26 cellular contexts compared by ENCODE assay signal in the genomic region with DNA sequence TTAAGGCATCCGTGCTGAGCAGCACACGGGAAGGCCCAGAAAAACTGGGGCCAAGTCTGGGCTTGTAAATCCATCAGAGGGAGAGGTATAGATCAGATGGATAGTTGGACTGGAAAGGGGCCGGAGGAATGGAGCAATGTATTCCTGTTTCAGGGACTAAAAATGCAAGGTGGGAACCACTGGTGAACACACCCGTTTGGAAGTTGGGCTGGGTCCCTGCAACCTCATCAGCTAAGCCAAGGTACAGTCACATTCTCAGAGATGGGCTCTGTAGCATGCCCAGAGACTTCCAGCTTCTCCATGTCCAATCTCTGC.
A peak's percentile ranks its signal among the peaks of the same experiment; 100 is the strongest.
DNase-seq lines count a peak whose midpoint lies in the region; ATAC-seq, FAIRE-seq and TF ChIP-seq lines count a peak whose summit lies in the region.
"Had no signal": no experiment of that assay in that cellular context is flagged by ENCODE, and none has a peak within 500 bp of the region (broad histone marks: within the 10 kb centered on the region; RNA-seq: fewer than 3 reads in every experiment).

No MANE protein-coding gene starts in this region.

- DNase-seq in activated CD8-positive, alpha-beta memory T cell treated with anti-CD3 and anti-CD28 coated beads, Interleukin-2, amount 10 ng/mL, durations not matched to agents 7 days and 5 days: peak; percentile 19
- no peak for DNase-seq in activated CD8-positive, alpha-beta memory T cell treated with anti-CD3 and anti-CD28 coated beads, Interleukin-2, amount 50 U/mL, for 4 hours
- DNase-seq in coronary artery (ENCODE audit: low spot score) (peak; percentile 46), mesothelial cell of epicardium (ENCODE audit: low spot score in 2 of 2, unreplicated experiment in 2 of 2) (no peak), retina (peak; percentile 3), NK-92 (lab: John Stamatoyannopoulos, UW; ENCODE audit: unreplicated experiment) (no peak), GM12892 (ENCODE audit: insufficient read length) (no peak), H4 (ENCODE audit: low spot score) (no peak)
- DNase-seq: 8988T; ACHN; BE2C; C1 segment of cervical spinal cord; CD4-positive, CD25-positive, alpha-beta regulatory T cell; DMS 273 treated with DMSO at 0.1 percent for 48 hours; DMS153; DMS53; DMS79; DND-41; EL; GDM1 had no signal

- H3K9me3 Mint-ChIP-seq in activated CD8-positive, alpha-beta memory T cell treated with anti-CD3 and anti-CD28 coated beads, Interleukin-2, amount 10 ng/mL, durations not matched to agents 7 days and 5 days (ENCODE audit: low read depth): no peaks in the 10 kb centered on the region
- no peaks in the 10 kb centered on the region for H3K9me3 Mint-ChIP-seq in mesothelial cell of epicardium
- H3K9me3 Mint-ChIP-seq: CD14-positive monocyte; CD4-positive, CD25-positive, alpha-beta regulatory T cell; CD8-positive, alpha-beta T cell had no signal

- no peaks in the 10 kb centered on the region for H3K4me1 Mint-ChIP-seq in activated CD8-positive, alpha-beta memory T cell treated with anti-CD3 and anti-CD28 coated beads, Interleukin-2, amount 10 ng/mL, durations not matched to agents 7 days and 5 days
- H3K4me1 Mint-ChIP-seq in mesothelial cell of epicardium: peaks cover 14% of the 10 kb centered on the region
- H3K4me1 Mint-ChIP-seq: CD14-positive monocyte; CD4-positive, CD25-positive, alpha-beta regulatory T cell had no signal

- H3K27me3 Mint-ChIP-seq in activated CD8-positive, alpha-beta memory T cell treated with anti-CD3 and anti-CD28 coated beads, Interleukin-2, amount 10 ng/mL, durations not matched to agents 7 days and 5 days: no peaks in the 10 kb centered on the region
- H3K27me3 Mint-ChIP-seq in mesothelial cell of epicardium (ENCODE audit: low read depth): peaks cover 65% of the 10 kb centered on the region
- H3K27me3 Mint-ChIP-seq: CD4-positive, CD25-positive, alpha-beta regulatory T cell had no signal

- no peak for TF ChIP-seq POLR2A in GM12892 (IDR thresholded peaks at IDR 0.05; ENCODE audit: low read depth, low read length)

- CTCF ChIA-PET in activated CD8-positive, alpha-beta memory T cell treated with anti-CD3 and anti-CD28 coated beads, Interleukin-2, amount 10 ng/mL, durations not matched to agents 7 days and 5 days (lab: Charles Lee): no interaction called here

- H3K4me3 ChIP-seq in coronary artery: no peak overlapping the region
- H3K4me3 ChIP-seq: BLaER1, GM12878 had no signal

- TF ChIP-seq CTCF in coronary artery (IDR thresholded peaks at IDR 0.05): no peak
- TF ChIP-seq CTCF in mesothelial cell of epicardium (IDR thresholded peaks at IDR 0.05; ENCODE audit: unreplicated experiment): no peak

- no peak for FAIRE-seq in GM12892 (lab: Jason Lieb, UNC)
- FAIRE-seq: A204.1, GM12878, GM19239 had no signal

- ATAC-seq in activated CD8-positive, alpha-beta memory T cell treated with anti-CD3 and anti-CD28 coated beads, Interleukin-2, amount 10 ng/mL, durations not matched to agents 7 days and 5 days: no peak
- ATAC-seq: CD8-positive, alpha-beta T cell; GM12878 had no signal

- no peak overlapping the region for H3K4me3 Mint-ChIP-seq in activated CD8-positive, alpha-beta memory T cell treated with anti-CD3 and anti-CD28 coated beads, Interleukin-2, amount 10 ng/mL, durations not matched to agents 7 days and 5 days
- H3K4me3 Mint-ChIP-seq in mesothelial cell of epicardium: no peak overlapping the region
- H3K4me3 Mint-ChIP-seq: CD14-positive monocyte; CD4-positive, CD25-positive, alpha-beta regulatory T cell; CD8-positive, alpha-beta T cell had no signal

- no peak overlapping the region for H3K27ac ChIP-seq in coronary artery
- H3K27ac ChIP-seq: BLaER1 had no signal

- no peak overlapping the region for H3K27ac Mint-ChIP-seq in activated CD8-positive, alpha-beta memory T cell treated with anti-CD3 and anti-CD28 coated beads, Interleukin-2, amount 10 ng/mL, durations not matched to agents 7 days and 5 days
- H3K27ac Mint-ChIP-seq in mesothelial cell of epicardium: peak overlapping the region; percentile 52
- H3K27ac Mint-ChIP-seq: CD14-positive monocyte; CD4-positive, CD25-positive, alpha-beta regulatory T cell; CD8-positive, alpha-beta T cell had no signal

- H3K36me3 Mint-ChIP-seq in activated CD8-positive, alpha-beta memory T cell treated with anti-CD3 and anti-CD28 coated beads, Interleukin-2, amount 10 ng/mL, durations not matched to agents 7 days and 5 days: no peaks in the 10 kb centered on the region
- no peaks in the 10 kb centered on the region for H3K36me3 Mint-ChIP-seq in mesothelial cell of epicardium
- H3K36me3 Mint-ChIP-seq: CD14-positive monocyte; CD4-positive, CD25-positive, alpha-beta regulatory T cell; CD8-positive, alpha-beta T cell had no signal

Comparison
In these comparisons a context has a peak if more than half of its experiments do, and no peak if none do; other contexts are left out.
1. DNase-seq: peak in activated CD8-positive, alpha-beta memory T cell treated with anti-CD3 and anti-CD28 coated beads, Interleukin-2, amount 10 ng/mL, durations not matched to agents 7 days and 5 days (single experiment), coronary artery (single experiment) and retina (single experiment); none in activated CD8-positive, alpha-beta memory T cell treated with anti-CD3 and anti-CD28 coated beads, Interleukin-2, amount 50 U/mL, for 4 hours (single experiment), mesothelial cell of epicardium (0 of 2), NK-92 (single experiment), GM12892 (single experiment) and H4 (single experiment).